1 cellular context compared by ENCODE assay signal in the genomic region with DNA sequence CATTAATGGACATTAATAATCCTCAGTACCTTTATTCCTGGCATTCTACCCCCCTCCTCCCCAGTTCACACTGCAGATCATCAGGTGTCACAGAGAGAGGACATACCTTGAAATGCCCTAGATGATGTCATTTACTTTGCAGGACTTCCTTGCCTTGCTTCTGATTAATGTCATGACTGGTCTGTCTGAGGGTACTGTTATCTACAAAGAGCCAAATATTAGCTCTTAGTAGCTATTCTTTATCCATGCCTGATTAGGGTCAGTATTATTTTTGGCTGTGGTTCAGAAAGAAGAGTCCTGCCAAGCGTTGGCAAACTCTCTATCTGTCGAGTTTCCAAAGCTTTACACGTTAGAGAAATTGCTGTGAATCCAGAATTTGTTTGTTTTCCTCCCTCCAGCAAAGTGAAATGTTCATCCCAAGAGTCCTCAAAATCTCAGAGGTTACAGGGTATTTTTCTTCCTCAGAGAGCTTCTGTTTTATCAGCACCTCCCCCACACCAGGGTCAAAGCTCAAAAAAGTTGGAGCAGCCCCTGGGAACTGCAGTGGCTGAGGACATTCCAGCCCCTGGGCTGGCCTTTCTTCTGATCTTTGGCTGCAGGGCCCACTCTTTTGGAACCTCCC.
TF ChIP-seq lines count a peak whose summit lies in the region.

No MANE protein-coding gene starts in this region.

TF ChIP-seq in HEK293, 187 proteins besides CTCF, POLR2A, EP300 and RAD21 (continued from another document):
- peak; percentile 75 for TF ChIP-seq ZNF18 (tag by site-specific recombination; IDR thresholded peaks at IDR 0.05)
- TF ChIP-seq ZNF426 (tag by site-specific recombination; IDR thresholded peaks at IDR 0.05): no peak
- TF ChIP-seq, protein P1, sequence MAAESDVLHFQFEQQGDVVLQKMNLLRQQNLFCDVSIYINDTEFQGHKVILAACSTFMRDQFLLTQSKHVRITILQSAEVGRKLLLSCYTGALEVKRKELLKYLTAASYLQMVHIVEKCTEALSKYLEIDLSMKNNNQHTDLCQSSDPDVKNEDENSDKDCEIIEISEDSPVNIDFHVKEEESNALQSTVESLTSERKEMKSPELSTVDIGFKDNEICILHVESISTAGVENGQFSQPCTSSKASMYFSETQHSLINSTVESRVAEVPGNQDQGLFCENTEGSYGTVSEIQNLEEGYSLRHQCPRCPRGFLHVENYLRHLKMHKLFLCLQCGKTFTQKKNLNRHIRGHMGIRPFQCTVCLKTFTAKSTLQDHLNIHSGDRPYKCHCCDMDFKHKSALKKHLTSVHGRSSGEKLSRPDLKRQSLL (tag by site-specific recombination; IDR thresholded peaks at IDR 0.05): no peak
- peak; percentile 71; the same call in 1 of the 2 replicates for TF ChIP-seq ZNF10 (tag by site-specific recombination; IDR thresholded peaks at IDR 0.05)
- peak; percentile 52 for TF ChIP-seq ATF2 (tag by site-specific recombination; IDR thresholded peaks at IDR 0.05; ENCODE audit: low read depth)
- peak; percentile 91 for TF ChIP-seq SCRT2 (tag by site-specific recombination; IDR thresholded peaks at IDR 0.05)
